In genomic region chr10:126431816-126432215, GRCh38 we compare ENCODE assay signal across 32 cellular contexts. TPM values are rescaled to one million over a fixed set of nuclear protein-coding genes. Genes with fewer than 3 reads are reported as not detected.
"Had no signal": no experiment of that assay in that cellular context is flagged by ENCODE, and none has a peak within 500 bp of the region (broad histone marks: within the 10 kb centered on the region; RNA-seq: fewer than 3 reads in every experiment).

No MANE protein-coding gene starts in this region.

- H3K4me1 Mint-ChIP-seq: activated CD4-positive, alpha-beta T cell treated with anti-CD3 and anti-CD28 coated beads for 36 hours; activated CD4-positive, alpha-beta T cell treated with anti-CD3 and anti-CD28 coated beads, Interleukin-2, amount 10 ng/mL, durations not matched to agents 24 days and 14 days; activated naive CD8-positive, alpha-beta T cell treated with anti-CD3 and anti-CD28 coated beads, Interleukin-2, amount 50 U/mL, for 24 hours had no signal

- ATAC-seq: activated CD4-positive, alpha-beta T cell treated with anti-CD3 and anti-CD28 coated beads for 36 hours; activated naive CD8-positive, alpha-beta T cell treated with anti-CD3 and anti-CD28 coated beads, Interleukin-2, amount 50 U/mL, for 24 hours; activated T-cell treated with anti-CD3 and anti-CD28 coated beads, Interleukin-2, amount 50 U/mL, for 72 hours; esophagus mucosa; foreskin keratinocyte; gastrocnemius medialis; heart left ventricle had no signal

- H3K4me3 ChIP-seq: adrenal gland, ascending aorta, breast epithelium, cardiac muscle cell, colonic mucosa, gastrocnemius medialis, heart left ventricle had no signal

- H3K27me3 Mint-ChIP-seq: activated CD4-positive, alpha-beta memory T cell treated with anti-CD3 and anti-CD28 coated beads for 36 hours; activated CD4-positive, alpha-beta T cell treated with anti-CD3 and anti-CD28 coated beads for 36 hours; activated CD4-positive, alpha-beta T cell treated with anti-CD3 and anti-CD28 coated beads, Interleukin-2, amount 10 ng/mL, durations not matched to agents 24 days and 14 days; activated naive CD8-positive, alpha-beta T cell; activated T-cell treated with anti-CD3 and anti-CD28 coated beads, Interleukin-2, amount 50 U/mL, for 24 hours had no signal

- DNase-seq: activated CD4-positive, alpha-beta memory T cell treated with anti-CD3 and anti-CD28 coated beads for 36 hours; activated CD4-positive, alpha-beta T cell treated with anti-CD3 and anti-CD28 coated beads for 36 hours; activated CD4-positive, alpha-beta T cell treated with anti-CD3 and anti-CD28 coated beads, Interleukin-2, amount 10 ng/mL, durations not matched to agents 24 days and 14 days; activated CD4-positive, CD25-positive, alpha-beta regulatory T cell; activated CD4-positive, CD25-positive, alpha-beta regulatory T cell treated with anti-CD3 and anti-CD28 coated beads, Interleukin-2, amount 50 U/mL, for 72 hours; activated CD8-positive, alpha-beta memory T cell treated with anti-CD3 and anti-CD28 coated beads, Interleukin-2, amount 50 U/mL, for 48 hours; activated effector memory CD4-positive, alpha-beta T cell treated with Interleukin-2 at 50 U/mL for 16 hours; activated gamma-delta T cell treated with Interleukin-2 at 50 U/mL for 16 hours; activated naive CD4-positive, alpha-beta T cell treated with anti-CD3 and anti-CD28 coated beads, Interleukin-2, amount 50 U/mL, for 16 hours; activated naive CD4-positive, alpha-beta T cell treated with Interleukin-2 at 50 U/mL for 16 hours; activated naive CD8-positive, alpha-beta T cell treated with anti-CD3 and anti-CD28 coated beads, Interleukin-2, amount 50 U/mL, for 24 hours; activated T-cell treated with anti-CD3 and anti-CD28 coated beads for 4 hours; activated T-cell treated with anti-CD3 and anti-CD28 coated beads, Interleukin-2, amount 50 U/mL, for 24 hours; activated T-cell treated with anti-CD3 and anti-CD28 coated beads, Interleukin-2, amount 50 U/mL, for 72 hours; adrenal gland; amygdala; central memory CD4-positive, alpha-beta T cell; cerebellar nuclear complex; colonic mucosa; effector CD8-positive, alpha-beta T cell; endodermal cell; foreskin keratinocyte; gastrocnemius medialis; glutamatergic neuron; heart left ventricle; T-helper 9 cell had no signal

- H3K4me1 ChIP-seq: adrenal gland, ascending aorta, breast epithelium, colonic mucosa, foreskin keratinocyte, gastrocnemius medialis, heart left ventricle had no signal

- H3K4me3 Mint-ChIP-seq: activated CD4-positive, alpha-beta memory T cell treated with anti-CD3 and anti-CD28 coated beads for 36 hours; activated CD4-positive, alpha-beta T cell treated with anti-CD3 and anti-CD28 coated beads for 36 hours; activated CD4-positive, alpha-beta T cell treated with anti-CD3 and anti-CD28 coated beads, Interleukin-2, amount 10 ng/mL, durations not matched to agents 24 days and 14 days; activated naive CD8-positive, alpha-beta T cell; activated naive CD8-positive, alpha-beta T cell treated with anti-CD3 and anti-CD28 coated beads, Interleukin-2, amount 50 U/mL, for 24 hours; activated T-cell treated with anti-CD3 and anti-CD28 coated beads, Interleukin-2, amount 50 U/mL, for 24 hours; brain; endodermal cell had no signal

- H3K9me3 ChIP-seq: adrenal gland, ascending aorta, breast epithelium, colonic mucosa, gastrocnemius medialis, heart left ventricle had no signal

- H3K9me3 Mint-ChIP-seq: activated CD4-positive, alpha-beta memory T cell treated with anti-CD3 and anti-CD28 coated beads for 36 hours; endodermal cell had no signal

- H3K27me3 ChIP-seq: ascending aorta, breast epithelium, cardiac muscle cell, colonic mucosa, foreskin keratinocyte, gastrocnemius medialis had no signal

- H3K27ac Mint-ChIP-seq: activated CD4-positive, alpha-beta memory T cell treated with anti-CD3 and anti-CD28 coated beads for 36 hours; activated CD4-positive, alpha-beta T cell treated with anti-CD3 and anti-CD28 coated beads for 36 hours; activated CD4-positive, alpha-beta T cell treated with anti-CD3 and anti-CD28 coated beads, Interleukin-2, amount 10 ng/mL, durations not matched to agents 24 days and 14 days; activated naive CD8-positive, alpha-beta T cell; activated naive CD8-positive, alpha-beta T cell treated with anti-CD3 and anti-CD28 coated beads, Interleukin-2, amount 50 U/mL, for 24 hours; activated T-cell treated with anti-CD3 and anti-CD28 coated beads, Interleukin-2, amount 50 U/mL, for 24 hours; activated T-cell treated with anti-CD3 and anti-CD28 coated beads, Interleukin-2, amount 50 U/mL, for 72 hours; brain; endodermal cell had no signal

- H3K36me3 Mint-ChIP-seq: activated CD4-positive, alpha-beta memory T cell treated with anti-CD3 and anti-CD28 coated beads for 36 hours; activated naive CD8-positive, alpha-beta T cell; brain had no signal

- H3K27ac ChIP-seq: adrenal gland, ascending aorta, breast epithelium, cardiac muscle cell, colonic mucosa, foreskin keratinocyte, gastrocnemius medialis, heart left ventricle had no signal

- H3K36me3 ChIP-seq: adrenal gland, ascending aorta, breast epithelium, cardiac muscle cell, colonic mucosa, gastrocnemius medialis, heart left ventricle had no signal

RNA-seq across cellular contexts. Expression of gene ADAM12, which starts 43.5 kb away (rescaled TPM):
- total RNA-seq: activated CD4-positive, alpha-beta T cell treated with anti-CD3 and anti-CD28 coated beads, Interleukin-2, amount 10 ng/mL, durations not matched to agents 24 days and 14 days; ascending aorta had no signal
